ENCODE assay signal across 14 cellular contexts in genomic region chrX:135854438-135854837, GRCh38. TPM values are rescaled to one million over a fixed set of nuclear protein-coding genes. Genes with fewer than 3 reads are reported as not detected.
"Had no signal": no experiment of that assay in that cellular context is flagged by ENCODE, and none has a peak within 500 bp of the region (broad histone marks: within the 10 kb centered on the region; RNA-seq: fewer than 3 reads in every experiment).

Gene CT45A8 (minus strand): TSS chrX:135854538. CDS start chrX:135850783, 3,755 bp downstream.

RNA-seq across cellular contexts. Expression of gene CT45A8, which starts in this region (rescaled TPM):
- total RNA-seq: activated B cell treated with CpG ODN at 0.5 μM for 24 hours; activated CD4-positive, alpha-beta memory T cell treated with anti-CD3 and anti-CD28 coated beads for 36 hours; activated CD4-positive, alpha-beta memory T cell treated with anti-CD3 and anti-CD28 coated beads, Interleukin-2, amount 10 ng/mL, durations not matched to agents 7 days and 5 days; activated CD4-positive, alpha-beta T cell treated with anti-CD3 and anti-CD28 coated beads for 36 hours; activated CD4-positive, alpha-beta T cell treated with anti-CD3 and anti-CD28 coated beads, Interleukin-2, amount 10 ng/mL, durations not matched to agents 24 days and 14 days; activated CD4-positive, alpha-beta T cell treated with anti-CD3 and anti-CD28 coated beads, Interleukin-2, amount 10 ng/mL, durations not matched to agents 7 days and 5 days; activated CD8-positive, alpha-beta memory T cell treated with anti-CD3 and anti-CD28 coated beads for 36 hours; activated CD8-positive, alpha-beta memory T cell treated with anti-CD3 and anti-CD28 coated beads, Interleukin-2, amount 10 ng/mL, durations not matched to agents 7 days and 5 days; activated CD8-positive, alpha-beta T cell treated with anti-CD3 and anti-CD28 coated beads for 36 hours; activated CD8-positive, alpha-beta T cell treated with anti-CD3 and anti-CD28 coated beads, Interleukin-2, amount 10 ng/mL, durations not matched to agents 7 days and 5 days; T-helper 1 cell treated with Interleukin-12 subunit alpha and Interleukin-12 subunit beta and Interleukin-4 antibody, amounts not matched to agents 30 ng/mL and 1 ng/mL, for 36 hours; T-helper 17 cell; T-helper 2 cell treated with Interferon-gamma antibody and Interleukin-4, amounts not matched to agents 100 ng/mL and 5 ng/mL, for 36 hours; WTC11 had no signal
